7 cellular contexts compared by ENCODE assay signal in genomic region chr2:31359229-31359628, GRCh38.
"Had no signal": no experiment of that assay in that cellular context is flagged by ENCODE, and none has a peak within 500 bp of the region (broad histone marks: within the 10 kb centered on the region; RNA-seq: fewer than 3 reads in every experiment).

No MANE protein-coding gene starts in this region.

- H3K4me3 ChIP-seq: GM23338, K562 had no signal

- DNase-seq: H9, HCEC 1CT, KG1 had no signal

- ATAC-seq: GM23338, K562 had no signal

- FAIRE-seq: H1, HTR-8/SVneo, K562 had no signal

- H2AFZ ChIP-seq: GM23338 had no signal

- H3K4me2 ChIP-seq: GM23338 had no signal
